1 cellular context compared by ENCODE assay signal in genomic region chr22:50105529-50106100, GRCh38.
TF ChIP-seq lines count a peak whose summit lies in the region.

No MANE protein-coding gene starts in this region.

TF ChIP-seq in K562, 482 proteins besides CTCF, POLR2A, EP300 and RAD21 (continued from another document):
- peak; percentile 22 to 58; a peak in 3 of 4 replicates for TF ChIP-seq MNT (conservative IDR thresholded peaks at IDR 0.05)
- TF ChIP-seq U2AF1 (optimal IDR thresholded peaks at IDR 0.05; ENCODE audit: low read depth, low read length): no peak
- peak in 1 of 2 experiments; percentile 82 for TF ChIP-seq AFF1 (IDR thresholded peaks at IDR 0.05; ENCODE audit: low read depth in 1 of 2, partially characterized antibody in 2 of 2)
- TF ChIP-seq CXXC5 (CRISPR knock-in tag; IDR thresholded peaks at IDR 0.05): peak; percentile 18; the same call in 1 of the 2 replicates
- TF ChIP-seq SRSF9 (IDR thresholded peaks at IDR 0.05; ENCODE audit: borderline replicate concordance, low read depth, low read length): no peak
- TF ChIP-seq ZNF318 (IDR thresholded peaks at IDR 0.05; ENCODE audit: borderline replicate concordance in 1 of 2, low read depth in 1 of 2): peak in 1 of 2 experiments; percentile 80; a peak in 2 of 4 replicates
- TF ChIP-seq MAFF (IDR thresholded peaks at IDR 0.05; ENCODE audit: low read length): peak; percentile 78
- TF ChIP-seq EP400 (IDR thresholded peaks at IDR 0.05): peak; percentile 37; the same call in 1 of the 2 replicates
- TF ChIP-seq ZNF280A (IDR thresholded peaks at IDR 0.05; ENCODE audit: low read depth, partially characterized antibody): no peak
- no peak for TF ChIP-seq FOXO4 (CRISPR knock-in tag; IDR thresholded peaks at IDR 0.05)
- 0 out of 2 replicates have a peak, but pooled peaks have one; percentile 25 for TF ChIP-seq MAX (CRISPR knock-in tag; IDR thresholded peaks at IDR 0.05)
- TF ChIP-seq NCOR1 (IDR thresholded peaks at IDR 0.05): 0 out of 2 replicates have a peak, but pooled peaks have one; percentile 11
- TF ChIP-seq NR2C1 (IDR thresholded peaks at IDR 0.05): peak; percentile 11; the same call in 1 of the 2 replicates
- TF ChIP-seq NR2C1 (tag; IDR thresholded peaks at IDR 0.05): no peak
- TF ChIP-seq NR2C2 (CRISPR knock-in tag; IDR thresholded peaks at IDR 0.05): no peak
- TF ChIP-seq NR2C2 (tag; IDR thresholded peaks at IDR 0.05): 0 out of 2 replicates have a peak, but pooled peaks have one; percentile 18
- TF ChIP-seq ELF4 (CRISPR knock-in tag; IDR thresholded peaks at IDR 0.05): no peak
- peak in 1 of 3 experiments; percentile 43; a peak in 1 of 6 replicates for TF ChIP-seq ZBTB11 (CRISPR knock-in tag; IDR thresholded peaks at IDR 0.05)
- TF ChIP-seq DPF2 (IDR thresholded peaks at IDR 0.05): 0 out of 2 replicates have a peak, but pooled peaks have one; percentile 28
- TF ChIP-seq L3MBTL2 (IDR thresholded peaks at IDR 0.05): peak; percentile 48; the same call in 1 of the 2 replicates
- TF ChIP-seq CBFA2T3 (IDR thresholded peaks at IDR 0.05): peak; percentile 48; the same call in 1 of the 2 replicates
TF ChIP-seq in K562: peak in this region for 33.
